Comparison of ENCODE assay signal across 26 cellular contexts in the genomic region with DNA sequence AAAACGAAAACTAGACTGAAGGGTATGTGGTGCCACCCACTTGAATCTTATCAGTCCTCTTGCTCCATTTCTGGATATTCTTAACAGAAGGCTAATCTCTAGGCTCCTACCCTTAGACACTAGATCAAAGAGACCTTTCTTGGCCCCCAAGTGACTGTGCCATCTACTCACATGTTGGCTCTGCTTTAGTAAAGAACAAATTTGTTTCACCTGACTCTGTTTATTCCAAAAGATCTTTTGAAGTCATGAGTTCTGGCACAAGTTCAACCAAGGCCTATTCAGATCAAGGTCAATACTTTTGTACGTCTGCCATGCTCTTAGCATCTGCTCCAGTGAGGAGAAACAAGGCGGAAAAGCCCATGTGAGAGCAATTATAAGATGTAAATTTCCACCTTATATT. TPM values are rescaled to one million over a fixed set of nuclear protein-coding genes. Genes with fewer than 3 reads are reported as not detected.
DNase-seq lines count a peak whose midpoint lies in the region; ATAC-seq, FAIRE-seq and TF ChIP-seq lines count a peak whose summit lies in the region.
"Had no signal": no experiment of that assay in that cellular context is flagged by ENCODE, and none has a peak within 500 bp of the region (broad histone marks: within the 10 kb centered on the region; RNA-seq: fewer than 3 reads in every experiment).

No MANE protein-coding gene starts in this region.

- peak; percentile 29 for FAIRE-seq in astrocyte (lab: Jason Lieb, UNC)
- FAIRE-seq in pancreas (lab: Jason Lieb, UNC): no peak
- FAIRE-seq: A549, GM12878, GM12892, GM18507 had no signal

- no peaks in the 10 kb centered on the region for H3K9me3 Mint-ChIP-seq in astrocyte (ENCODE audit: unreplicated experiment)
- H3K9me3 Mint-ChIP-seq: CD4-positive, alpha-beta T cell; CD8-positive, alpha-beta T cell had no signal

- peak; percentile 0 for DNase-seq in HCEC 1CT
- DNase-seq in astrocyte (ENCODE audit: low read depth): no peak
- peak in 2 of 6 donors; percentile 38 to 50 for DNase-seq in pancreas
- DNase-seq: AML-193; CD4-positive, alpha-beta T cell; CD8-positive, alpha-beta T cell; DMS 273 treated with DMSO at 0.1 percent for 48 hours; DMS153; DMS53; DMS79; DND-41; EL; GDM1 had no signal

- H4K20me1 ChIP-seq in astrocyte (ENCODE audit: insufficient read depth, low read length): no peaks in the 10 kb centered on the region
- H4K20me1 ChIP-seq: BLaER1 treated with 17β-estradiol and CSF1 and Interleukin-3, amounts not matched to agents 10 nM and 100 nM had no signal

- H3K4me3 ChIP-seq in astrocyte (ENCODE audit: insufficient read depth, low read depth, low read length) (no peak overlapping the region), pancreas (no peak overlapping the region)
- H3K4me3 ChIP-seq: A549; BLaER1 treated with 17β-estradiol and CSF1 and Interleukin-3, amounts not matched to agents 10 nM and 100 nM; GM12878 had no signal

- no peak overlapping the region for H3K4me2 ChIP-seq in astrocyte (ENCODE audit: low read length)
- H3K4me2 ChIP-seq: A549; BLaER1 treated with 17β-estradiol and CSF1 and Interleukin-3, amounts not matched to agents 10 nM and 100 nM had no signal

- ATAC-seq in pancreas (peak; percentile 61 to 71 (median 69)), HG02678 (IDR thresholded peaks at IDR 0.05; ENCODE audit: unreplicated experiment) (no peak), HG02610 (IDR thresholded peaks at IDR 0.05; ENCODE audit: unreplicated experiment) (no peak)
- ATAC-seq: A549; CD8-positive, alpha-beta T cell; GM12878 had no signal

- H3K27me3 ChIP-seq in astrocyte (ENCODE audit: insufficient read depth, low read length): no peaks in the 10 kb centered on the region
- H3K27me3 ChIP-seq in pancreas: no peaks in the 10 kb centered on the region

- WGBS in pancreas, 2 donors: 36 to 44% methylated on average over 3 of the region's 3 CpGs

- no peaks in the 10 kb centered on the region for H3K79me2 ChIP-seq in astrocyte (ENCODE audit: insufficient read depth, low read length)

- H3K4me1 ChIP-seq in astrocyte (ENCODE audit: insufficient read depth, low read length) (no peaks in the 10 kb centered on the region), pancreas (peaks cover 0 to 5% (median 4%) of the 10 kb centered on the region in 3 donors)
- H3K4me1 ChIP-seq: A549; BLaER1 treated with 17β-estradiol and CSF1 and Interleukin-3, amounts not matched to agents 10 nM and 100 nM had no signal

- H3K36me3 ChIP-seq in astrocyte (ENCODE audit: insufficient read depth, low read length) (no peaks in the 10 kb centered on the region), pancreas (no peaks in the 10 kb centered on the region)
- H3K36me3 ChIP-seq: BLaER1 treated with 17β-estradiol and CSF1 and Interleukin-3, amounts not matched to agents 10 nM and 100 nM had no signal

- no peak overlapping the region for H3K27ac Mint-ChIP-seq in astrocyte (ENCODE audit: unreplicated experiment)
- H3K27ac Mint-ChIP-seq: B cell; CD4-positive, alpha-beta T cell; CD8-positive, alpha-beta T cell had no signal

- no peak overlapping the region for H2AFZ ChIP-seq in astrocyte (ENCODE audit: low read depth, low read length)

- no peaks in the 10 kb centered on the region for H3K9me3 ChIP-seq in astrocyte (ENCODE audit: insufficient read depth, low read depth, low read length)
- no peaks in the 10 kb centered on the region for H3K9me3 ChIP-seq in pancreas
- H3K9me3 ChIP-seq: A549 had no signal

- H3K4me1 Mint-ChIP-seq in astrocyte (ENCODE audit: low read depth, unreplicated experiment): peaks cover 4% of the 10 kb centered on the region
- H3K4me1 Mint-ChIP-seq: B cell had no signal

- no peaks in the 10 kb centered on the region for H3K36me3 Mint-ChIP-seq in astrocyte (ENCODE audit: low read depth, unreplicated experiment)
- H3K36me3 Mint-ChIP-seq: CD8-positive, alpha-beta T cell had no signal

- TF ChIP-seq CTCF in astrocyte (IDR thresholded peaks at IDR 0.05; ENCODE audit: insufficient read depth, low read depth, low read length): no peak
- no peak for TF ChIP-seq CTCF in pancreas (IDR thresholded peaks at IDR 0.05)

- H3K27ac ChIP-seq in astrocyte (ENCODE audit: low read depth, low read length): no peak overlapping the region
- H3K27ac ChIP-seq in pancreas: peak overlapping the region in 1 of 4 donors; percentile 51
- H3K27ac ChIP-seq: 22Rv1; A549; BLaER1 treated with 17β-estradiol and CSF1 and Interleukin-3, amounts not matched to agents 10 nM and 100 nM; C4-2B had no signal

- no peak overlapping the region for H3K9ac ChIP-seq in astrocyte (ENCODE audit: low read length)
- H3K9ac ChIP-seq: BLaER1 treated with 17β-estradiol and CSF1 and Interleukin-3, amounts not matched to agents 10 nM and 100 nM had no signal

- intact Hi-C loops in pancreas (cut with DNase I): no loop called here

- no peaks in the 10 kb centered on the region for H3K27me3 Mint-ChIP-seq in astrocyte (ENCODE audit: low read depth, unreplicated experiment)

- no peak overlapping the region for H3K4me3 Mint-ChIP-seq in astrocyte (ENCODE audit: unreplicated experiment)
- H3K4me3 Mint-ChIP-seq: B cell; CD4-positive, alpha-beta T cell; CD8-positive, alpha-beta T cell had no signal

RNA-seq across cellular contexts. Expression of a gene that starts 37.3 kb away (rescaled TPM):
- total RNA-seq in astrocyte: not detected in 2 replicates
- total RNA-seq in pancreas: 1 to 10 TPM in 1 of 6 donors, under 1 TPM in 5; 0.19 to 2.2 (median 0.53) TPM
- polyA plus RNA-seq in pancreas: 1 to 10 TPM in 1 of 2 donors, under 1 TPM in 1; 0.66 to 2.2 TPM
- total RNA-seq: B cell; CD4-positive, alpha-beta T cell; CD8-positive, alpha-beta T cell; Daoy; G401 had no signal
- polyA plus RNA-seq: A549, BJ had no signal

Comparison
In these comparisons a context has a peak if more than half of its experiments do, and no peak if none do; other contexts are left out.
1. ATAC-seq: peak in pancreas (4 of 4); none in HG02678 (single experiment) and HG02610 (single experiment).